In the genomic region with DNA sequence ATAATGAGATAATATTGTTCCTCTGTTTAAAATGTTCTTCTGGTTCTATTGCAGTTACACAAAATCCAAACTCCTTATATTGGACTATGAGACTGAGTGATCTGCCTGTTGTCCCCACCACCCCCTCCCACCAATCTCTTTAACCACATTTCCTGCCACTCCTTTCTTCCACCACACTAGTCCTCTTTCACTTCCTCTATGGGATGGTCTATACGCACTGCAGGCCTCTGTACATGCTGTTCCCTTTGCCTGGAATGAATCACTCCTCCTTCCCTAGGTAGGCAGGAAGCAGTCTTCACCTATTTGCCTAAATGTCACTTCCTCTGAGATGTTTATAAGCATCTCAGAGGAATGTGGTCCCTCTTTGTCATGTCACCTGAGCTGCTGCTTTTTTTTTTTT, we compare ENCODE assay signal across 8 cellular contexts. TPM values are rescaled to one million over a fixed set of nuclear protein-coding genes. Genes with fewer than 3 reads are reported as not detected.
A peak's percentile ranks its signal among the peaks of the same experiment; 100 is the strongest.
DNase-seq lines count a peak whose midpoint lies in the region; ATAC-seq, FAIRE-seq and TF ChIP-seq lines count a peak whose summit lies in the region.
"Had no signal": no experiment of that assay in that cellular context is flagged by ENCODE, and none has a peak within 500 bp of the region (broad histone marks: within the 10 kb centered on the region; RNA-seq: fewer than 3 reads in every experiment).

No MANE protein-coding gene starts in this region.

- WGBS in heart left ventricle, 4 donors, result 46 to 69% (median 64%) methylated on average over 1 of the region's 1 CpG

- no peaks in the 10 kb centered on the region for H3K9me3 ChIP-seq in skeletal muscle satellite cell (replicated peaks; ENCODE audit: low read length)
- H3K9me3 ChIP-seq in right atrium auricular region, result no peaks in the 10 kb centered on the region
- no peaks in the 10 kb centered on the region for H3K9me3 ChIP-seq in heart left ventricle
- H3K9me3 ChIP-seq: tibial artery had no signal

- no peaks in the 10 kb centered on the region for H3K36me3 ChIP-seq in skeletal muscle satellite cell (ENCODE audit: insufficient read depth, low read length)
- H3K36me3 ChIP-seq in right atrium auricular region, result no peaks in the 10 kb centered on the region
- H3K36me3 ChIP-seq in heart left ventricle, result peaks cover 0 to 10% (median 0%) of the 10 kb centered on the region in 9 donors
- H3K36me3 ChIP-seq: tibial artery had no signal

- peak; percentile 10 for ATAC-seq in activated naive CD8-positive, alpha-beta T cell treated with anti-CD3 and anti-CD28 coated beads, Interleukin-2, amount 50 U/mL, for 24 hours
- no peak for ATAC-seq in heart left ventricle

- no peaks in the 10 kb centered on the region for H3K9me3 Mint-ChIP-seq in activated naive CD8-positive, alpha-beta T cell treated with anti-CD3 and anti-CD28 coated beads, Interleukin-2, amount 50 U/mL, for 24 hours

- DNase-seq in GM19239 (ENCODE audit: insufficient read length, low spot score) (no peak), NCI-H69 (lab: John Stamatoyannopoulos, UW) (peak; percentile 17), right atrium auricular region (ENCODE audit: low spot score) (no peak), T1000 (lab: John Stamatoyannopoulos, UW) (no peak), heart left ventricle (no peak)
- peak; percentile 23 for DNase-seq in activated naive CD8-positive, alpha-beta T cell treated with anti-CD3 and anti-CD28 coated beads, Interleukin-2, amount 50 U/mL, for 24 hours

- H3K4me3 Mint-ChIP-seq in activated naive CD8-positive, alpha-beta T cell treated with anti-CD3 and anti-CD28 coated beads, Interleukin-2, amount 50 U/mL, for 24 hours, result peak overlapping the region; percentile 89

- H3K4me2 ChIP-seq in skeletal muscle satellite cell (ENCODE audit: low read length), result peak overlapping the region; percentile 49

- H3K4me3 ChIP-seq in skeletal muscle satellite cell (ENCODE audit: low read length) (peak overlapping the region; percentile 19), right atrium auricular region (no peak overlapping the region), heart left ventricle (no peak overlapping the region)
- H3K4me3 ChIP-seq: tibial artery had no signal

- peak overlapping the region; percentile 58 for H3K27ac Mint-ChIP-seq in activated naive CD8-positive, alpha-beta T cell treated with anti-CD3 and anti-CD28 coated beads, Interleukin-2, amount 50 U/mL, for 24 hours

- H3K27me3 ChIP-seq in skeletal muscle satellite cell (ENCODE audit: control insufficient read depth, insufficient read depth, low read length) (no peaks in the 10 kb centered on the region), right atrium auricular region (no peaks in the 10 kb centered on the region), heart left ventricle (no peaks in the 10 kb centered on the region)
- H3K27me3 ChIP-seq: tibial artery had no signal

- H3K4me1 Mint-ChIP-seq in activated naive CD8-positive, alpha-beta T cell treated with anti-CD3 and anti-CD28 coated beads, Interleukin-2, amount 50 U/mL, for 24 hours, result peaks cover 78% of the 10 kb centered on the region

- H3K4me1 ChIP-seq in skeletal muscle satellite cell (ENCODE audit: control insufficient read depth, insufficient read depth, low read length) (peaks cover 37% of the 10 kb centered on the region), right atrium auricular region (peaks cover 0 to 34% of the 10 kb centered on the region in 2 donors), heart left ventricle (peaks cover 0 to 82% (median 18%) of the 10 kb centered on the region in 12 donors)

- peaks cover 45% of the 10 kb centered on the region for H3K36me3 Mint-ChIP-seq in activated naive CD8-positive, alpha-beta T cell treated with anti-CD3 and anti-CD28 coated beads, Interleukin-2, amount 50 U/mL, for 24 hours (ENCODE audit: low read depth)

- TF ChIP-seq CTCF in right atrium auricular region (IDR thresholded peaks at IDR 0.05) (no peak), heart left ventricle (IDR thresholded peaks at IDR 0.05) (no peak)

- no peak overlapping the region for H3K9ac ChIP-seq in skeletal muscle satellite cell (ENCODE audit: low read depth, low read length)

- H3K27ac ChIP-seq in right atrium auricular region (no peak overlapping the region), heart left ventricle (peak overlapping the region in 1 of 12 donors; percentile 12)
- H3K27ac ChIP-seq: tibial artery had no signal

- no peaks in the 10 kb centered on the region for H3K27me3 Mint-ChIP-seq in activated naive CD8-positive, alpha-beta T cell treated with anti-CD3 and anti-CD28 coated beads, Interleukin-2, amount 50 U/mL, for 24 hours

- intact Hi-C loops in heart left ventricle (cut with DNase I), result loop anchor here in 2 of 10 donors (2.0 to 10.0 kb wide), 2 partner anchors 16 to 56 kb away; no protein-coding TSS in a partner anchor

- TF ChIP-seq POLR2A in heart left ventricle (IDR thresholded peaks at IDR 0.05), result no peak

- FAIRE-seq in GM19239 (lab: Jason Lieb, UNC), result peak; percentile 87

RNA-seq across cellular contexts. Expression of gene MAP2K1, which starts 4.0 kb away (rescaled TPM):
- 34.2 and 59.0 TPM in 2 replicates for total RNA-seq in skeletal muscle satellite cell (2012; rRNA removed)
- total RNA-seq in right atrium auricular region, result 10 to 100 TPM; 31.3 to 36.4 TPM
- total RNA-seq in heart left ventricle, result 100 to 1,000 TPM in 2 of 9 donors, 10 to 100 TPM in 7; 34.6 to 134 (median 39.3) TPM
- polyA plus RNA-seq in heart left ventricle, result 100 to 1,000 TPM in 1 of 2 donors, 10 to 100 TPM in 1; 15.8 to 164 TPM

RNA-seq across cellular contexts. Expression of gene TIPIN, which starts 34.2 kb away (rescaled TPM):
- total RNA-seq in skeletal muscle satellite cell (2012; rRNA removed), result 15.5 and 16.7 TPM in 2 replicates
- total RNA-seq in right atrium auricular region (1 to 10 TPM; 1.4 to 5.7 TPM), heart left ventricle (1 to 10 TPM; 1.9 to 6.2 (median 3.8) TPM)
- polyA plus RNA-seq in heart left ventricle, result 1 to 10 TPM; 2.2 to 5.9 TPM

Comparison
In these comparisons a context has a peak if more than half of its experiments do, and no peak if none do; other contexts are left out.
1. DNase-seq: peak in NCI-H69 (single experiment) and activated naive CD8-positive, alpha-beta T cell treated with anti-CD3 and anti-CD28 coated beads, Interleukin-2, amount 50 U/mL, for 24 hours (single experiment); none in GM19239 (single experiment), right atrium auricular region (single experiment), T1000 (single experiment) and heart left ventricle (0 of 5).